In the genomic region with DNA sequence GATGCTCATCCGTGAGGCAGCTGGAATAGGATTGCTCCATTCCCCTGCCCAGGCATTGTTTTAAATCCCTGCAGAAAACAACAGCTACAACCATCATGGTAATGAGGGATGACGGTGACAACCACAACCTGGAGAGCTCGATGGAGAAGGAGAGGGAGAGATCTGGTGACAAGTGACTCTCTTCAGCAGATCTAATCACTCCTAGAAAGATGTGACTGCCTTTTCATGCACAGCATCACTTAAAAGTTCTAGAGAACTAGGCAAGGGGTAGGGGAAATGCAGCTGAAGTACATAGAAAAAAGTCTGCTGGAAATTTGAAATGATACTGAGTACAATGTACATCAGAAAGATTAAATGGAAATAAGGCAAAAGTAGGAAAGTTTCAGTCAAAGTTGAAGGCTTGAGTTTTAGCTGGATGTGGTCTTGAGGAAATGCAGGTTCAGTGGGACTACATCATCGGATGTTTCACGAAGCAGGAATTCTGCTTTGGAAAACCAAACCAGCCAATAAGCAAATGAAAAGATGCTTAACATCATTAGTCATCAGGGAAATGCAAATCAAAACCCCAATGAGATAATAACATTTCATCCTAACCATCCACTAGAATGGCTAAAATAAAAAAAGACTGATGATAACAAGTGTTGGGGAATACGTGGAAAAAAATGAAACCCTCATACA, we compare ENCODE assay signal across 9 cellular contexts. TPM values are rescaled to one million over a fixed set of nuclear protein-coding genes. Genes with fewer than 3 reads are reported as not detected.
DNase-seq lines count a peak whose midpoint lies in the region; ATAC-seq, FAIRE-seq and TF ChIP-seq lines count a peak whose summit lies in the region.
"Had no signal": no experiment of that assay in that cellular context is flagged by ENCODE, and none has a peak within 500 bp of the region (broad histone marks: within the 10 kb centered on the region; RNA-seq: fewer than 3 reads in every experiment).

No MANE protein-coding gene starts in this region.

- H3K9me3 Mint-ChIP-seq in CD8-positive, alpha-beta memory T cell = no peaks in the 10 kb centered on the region
- H3K9me3 Mint-ChIP-seq in IgD-negative memory B cell (no peaks in the 10 kb centered on the region), chondrocyte (ENCODE audit: low read depth) (no peaks in the 10 kb centered on the region)
- H3K9me3 Mint-ChIP-seq in activated T-helper 2 cell treated with anti-CD3 and anti-CD28 coated beads, Interferon-gamma antibody, Interleukin-2, Interleukin-4, amounts not matched to agents 10 μg/mL and 5 μg/mL and 100 μg/mL, durations not matched to agents 14 hours and 24 hours and 36 hours = no peaks in the 10 kb centered on the region
- H3K9me3 Mint-ChIP-seq in naive thymus-derived CD8-positive, alpha-beta T cell = no peaks in the 10 kb centered on the region

- CTCF ChIA-PET in CD8-positive, alpha-beta memory T cell (lab: Charles Lee) = interaction anchor here (1.1 to 2.1 kb wide), 6 partner anchors 10 to 240 kb away, joined by 3 to 12 read pairs (median 6); no protein-coding TSS in a partner anchor

- H3K4me3 ChIP-seq in CD8-positive, alpha-beta memory T cell (ENCODE audit: low read length) = no peak overlapping the region
- H3K4me3 ChIP-seq in BE2C (ENCODE audit: low read depth, low read length) = no peak overlapping the region

- H3K4me1 Mint-ChIP-seq in CD8-positive, alpha-beta memory T cell = peaks cover 50 to 83% (median 75%) of the 10 kb centered on the region in 3 donors
- peaks cover 23 to 46% (median 29%) of the 10 kb centered on the region in 3 donors for H3K4me1 Mint-ChIP-seq in IgD-negative memory B cell
- peaks cover 59% of the 10 kb centered on the region for H3K4me1 Mint-ChIP-seq in activated T-helper 2 cell treated with anti-CD3 and anti-CD28 coated beads, Interferon-gamma antibody, Interleukin-2, Interleukin-4, amounts not matched to agents 10 μg/mL and 5 μg/mL and 100 μg/mL, durations not matched to agents 14 hours and 24 hours and 36 hours (ENCODE audit: low read depth)
- H3K4me1 Mint-ChIP-seq in naive thymus-derived CD8-positive, alpha-beta T cell = peaks cover 16 to 62% (median 46%) of the 10 kb centered on the region in 4 donors
- H3K4me1 Mint-ChIP-seq in chondrocyte (ENCODE audit: low read depth) = no peaks in the 10 kb centered on the region

- peaks cover 0 to 2% (median 0%) of the 10 kb centered on the region in 3 donors for H3K36me3 Mint-ChIP-seq in CD8-positive, alpha-beta memory T cell
- no peaks in the 10 kb centered on the region for H3K36me3 Mint-ChIP-seq in IgD-negative memory B cell
- no peaks in the 10 kb centered on the region for H3K36me3 Mint-ChIP-seq in activated T-helper 2 cell treated with anti-CD3 and anti-CD28 coated beads, Interferon-gamma antibody, Interleukin-2, Interleukin-4, amounts not matched to agents 10 μg/mL and 5 μg/mL and 100 μg/mL, durations not matched to agents 14 hours and 24 hours and 36 hours (ENCODE audit: low read depth)
- H3K36me3 Mint-ChIP-seq in naive thymus-derived CD8-positive, alpha-beta T cell = no peaks in the 10 kb centered on the region
- no peaks in the 10 kb centered on the region for H3K36me3 Mint-ChIP-seq in chondrocyte (ENCODE audit: low read depth)

- H3K27me3 ChIP-seq in CD8-positive, alpha-beta memory T cell (ENCODE audit: insufficient read depth, low read length, poor library complexity, severe bottlenecking) = no peaks in the 10 kb centered on the region
- H3K27me3 ChIP-seq in BE2C = no peaks in the 10 kb centered on the region

- peaks cover 35% of the 10 kb centered on the region for H3K4me1 ChIP-seq in CD8-positive, alpha-beta memory T cell (ENCODE audit: insufficient read depth, low read length)
- no peaks in the 10 kb centered on the region for H3K4me1 ChIP-seq in BE2C

- no peak for ATAC-seq in naive thymus-derived CD8-positive, alpha-beta T cell

- TF ChIP-seq POLR2A in H54 (IDR thresholded peaks at IDR 0.05; ENCODE audit: low read depth, low read length) = no peak

- H3K9me3 ChIP-seq in CD8-positive, alpha-beta memory T cell (ENCODE audit: low read length) = no peaks in the 10 kb centered on the region
- H3K9me3 ChIP-seq in BE2C = no peaks in the 10 kb centered on the region

- intact Hi-C loops in activated T-helper 2 cell treated with anti-CD3 and anti-CD28 coated beads, Interferon-gamma antibody, Interleukin-2, Interleukin-4, amounts not matched to agents 10 μg/mL and 5 μg/mL and 100 μg/mL, durations not matched to agents 14 hours and 24 hours and 36 hours (cut with micrococcal nuclease) = loop anchor here (1.0 kb wide), 2 partner anchors 7 to 11 kb away; no protein-coding TSS in a partner anchor

- H3K27ac ChIP-seq in CD8-positive, alpha-beta memory T cell (ENCODE audit: low read depth, low read length) = no peak overlapping the region

- POLR2A ChIA-PET in CD8-positive, alpha-beta memory T cell (lab: Charles Lee) = interaction anchor here (1.4 to 1.5 kb wide), 2 partner anchors 10 to 180 kb away, joined by 4 to 5 read pairs; no protein-coding TSS in a partner anchor
- POLR2A ChIA-PET in naive thymus-derived CD8-positive, alpha-beta T cell (lab: Charles Lee) = interaction anchor here (0.5 to 1.3 kb wide), 7 partner anchors 8 to 991 kb away, joined by 3 read pairs; no protein-coding TSS in a partner anchor

- TF ChIP-seq CTCF in BE2C (IDR thresholded peaks at IDR 0.05; ENCODE audit: low read depth, low read length) (no peak), chondrocyte (IDR thresholded peaks at IDR 0.05) (no peak)

- H3K4me3 Mint-ChIP-seq in CD8-positive, alpha-beta memory T cell = peak overlapping the region in 5 of 7 donors; percentile 25 to 65 (median 45)
- H3K4me3 Mint-ChIP-seq in IgD-negative memory B cell (peak overlapping the region in 2 of 4 donors; percentile 55), chondrocyte (ENCODE audit: unreplicated experiment) (no peak overlapping the region)
- H3K4me3 Mint-ChIP-seq in activated T-helper 2 cell treated with anti-CD3 and anti-CD28 coated beads, Interferon-gamma antibody, Interleukin-2, Interleukin-4, amounts not matched to agents 10 μg/mL and 5 μg/mL and 100 μg/mL, durations not matched to agents 14 hours and 24 hours and 36 hours (ENCODE audit: low read depth) = peak overlapping the region; percentile 41
- H3K4me3 Mint-ChIP-seq in naive thymus-derived CD8-positive, alpha-beta T cell = peak overlapping the region in 6 of 10 donors; percentile 6 to 60 (median 50)

- no peak for DNase-seq in CD8-positive, alpha-beta memory T cell
- DNase-seq in activated T-helper 2 cell treated with anti-CD3 and anti-CD28 coated beads, Interferon-gamma antibody, Interleukin-2, Interleukin-4, amounts not matched to agents 10 μg/mL and 5 μg/mL and 100 μg/mL, durations not matched to agents 14 hours and 24 hours and 36 hours (ENCODE audit: low spot score) = no peak
- no peak for DNase-seq in naive thymus-derived CD8-positive, alpha-beta T cell
- no peak for DNase-seq in H54 (ENCODE audit: insufficient read length, low spot score)
- DNase-seq in BE2C = no peak
- no peak for DNase-seq in chondrocyte (ENCODE audit: low spot score)
- DNase-seq: NCI-H345 had no signal

- H3K36me3 ChIP-seq in CD8-positive, alpha-beta memory T cell (ENCODE audit: insufficient read depth, low read length) = no peaks in the 10 kb centered on the region
- H3K36me3 ChIP-seq in BE2C = no peaks in the 10 kb centered on the region

- no peak for FAIRE-seq in H54 (lab: Jason Lieb, UNC)
- FAIRE-seq: endometrium had no signal

- no peaks in the 10 kb centered on the region for H3K27me3 Mint-ChIP-seq in CD8-positive, alpha-beta memory T cell
- peaks cover 2% of the 10 kb centered on the region for H3K27me3 Mint-ChIP-seq in IgD-negative memory B cell
- H3K27me3 Mint-ChIP-seq in activated T-helper 2 cell treated with anti-CD3 and anti-CD28 coated beads, Interferon-gamma antibody, Interleukin-2, Interleukin-4, amounts not matched to agents 10 μg/mL and 5 μg/mL and 100 μg/mL, durations not matched to agents 14 hours and 24 hours and 36 hours (ENCODE audit: low read depth) = no peaks in the 10 kb centered on the region
- no peaks in the 10 kb centered on the region for H3K27me3 Mint-ChIP-seq in naive thymus-derived CD8-positive, alpha-beta T cell
- no peaks in the 10 kb centered on the region for H3K27me3 Mint-ChIP-seq in chondrocyte (ENCODE audit: low read depth)

- peak overlapping the region; percentile 76 to 94 (median 90) for H3K27ac Mint-ChIP-seq in CD8-positive, alpha-beta memory T cell
- H3K27ac Mint-ChIP-seq in IgD-negative memory B cell = peak overlapping the region; percentile 45 to 78 (median 66)
- H3K27ac Mint-ChIP-seq in activated T-helper 2 cell treated with anti-CD3 and anti-CD28 coated beads, Interferon-gamma antibody, Interleukin-2, Interleukin-4, amounts not matched to agents 10 μg/mL and 5 μg/mL and 100 μg/mL, durations not matched to agents 14 hours and 24 hours and 36 hours = peak overlapping the region; percentile 82
- H3K27ac Mint-ChIP-seq in naive thymus-derived CD8-positive, alpha-beta T cell = peak overlapping the region; percentile 28 to 84 (median 82)
- no peak overlapping the region for H3K27ac Mint-ChIP-seq in chondrocyte (ENCODE audit: unreplicated experiment)

RNA-seq across cellular contexts. Expression of a gene that starts 6.8 kb away (rescaled TPM):
- total RNA-seq in CD8-positive, alpha-beta memory T cell = 10 to 100 TPM; 74.7 to 75.2 TPM
- 200 TPM for polyA plus RNA-seq in CD8-positive, alpha-beta memory T cell
- polyA plus RNA-seq in IgD-negative memory B cell = 217 TPM
- total RNA-seq in activated T-helper 2 cell treated with anti-CD3 and anti-CD28 coated beads, Interferon-gamma antibody, Interleukin-2, Interleukin-4, amounts not matched to agents 10 μg/mL and 5 μg/mL and 100 μg/mL, durations not matched to agents 14 hours and 24 hours and 36 hours = 39.9 and 41.3 TPM in 2 replicates
- total RNA-seq in naive thymus-derived CD8-positive, alpha-beta T cell = 100 to 1,000 TPM; 124 TPM
- polyA plus RNA-seq in naive thymus-derived CD8-positive, alpha-beta T cell = 100 to 1,000 TPM in 1 of 3 donors, 10 to 100 TPM in 2; 76.5 to 104 (median 95.4) TPM
- polyA plus RNA-seq in BE2C (2012; ENCODE audit: insufficient read depth, insufficient read length, low read depth) = not detected
- total RNA-seq in chondrocyte = 0.31 to 0.50 TPM in 2 of 3 replicates, not detected in the other

Comparison
In these comparisons a context has a peak if more than half of its experiments do, and no peak if none do; other contexts are left out.
1. RNA of a gene that starts 6.8 kb away (total RNA-seq): 124 TPM in naive thymus-derived CD8-positive, alpha-beta T cell, 74.7 to 75.2 TPM in CD8-positive, alpha-beta memory T cell and 39.9 to 41.3 TPM in activated T-helper 2 cell treated with anti-CD3 and anti-CD28 coated beads, Interferon-gamma antibody, Interleukin-2, Interleukin-4, amounts not matched to agents 10 μg/mL and 5 μg/mL and 100 μg/mL, durations not matched to agents 14 hours and 24 hours and 36 hours; 0.31 to 0.50 TPM in chondrocyte; every median in the first group is over 10 times any median in the second.